ENCODE assay signal across 28 cellular contexts in the genomic region with DNA sequence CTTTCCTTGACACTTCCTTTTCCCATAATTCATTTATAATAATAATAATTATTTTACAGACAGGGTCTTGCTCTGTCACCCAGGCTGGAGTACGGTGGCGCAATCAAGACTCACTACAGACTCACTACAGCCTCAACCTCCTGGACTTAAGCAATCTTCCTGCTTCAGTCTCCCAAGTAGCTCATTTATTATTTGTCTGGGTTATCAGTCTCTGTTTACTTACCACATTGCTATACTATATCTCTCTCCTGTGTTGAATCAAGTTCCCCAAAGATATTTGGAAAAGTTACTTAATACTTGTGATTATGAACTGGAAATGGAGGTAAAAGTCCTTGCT. TPM values are rescaled to one million over a fixed set of nuclear protein-coding genes. Genes with fewer than 3 reads are reported as not detected.
DNase-seq lines count a peak whose midpoint lies in the region; ATAC-seq, FAIRE-seq and TF ChIP-seq lines count a peak whose summit lies in the region.
"Had no signal": no experiment of that assay in that cellular context is flagged by ENCODE, and none has a peak within 500 bp of the region (broad histone marks: within the 10 kb centered on the region; RNA-seq: fewer than 3 reads in every experiment).

No MANE protein-coding gene starts in this region.

- H3K4me3 Mint-ChIP-seq in natural killer cell treated with Interleukin-12 subunit alpha and Interleukin-12 subunit beta and Interleukin-15 and Interleukin-18, amount 100 ng/mL, for 72 hours, result no peak overlapping the region
- H3K4me3 Mint-ChIP-seq: effector memory CD8-positive, alpha-beta T cell; mesothelial cell of epicardium; nephron progenitor cell had no signal

- H3K4me1 Mint-ChIP-seq in natural killer cell treated with Interleukin-12 subunit alpha and Interleukin-12 subunit beta and Interleukin-15 and Interleukin-18, amount 100 ng/mL, for 72 hours (ENCODE audit: low read depth in 2 of 2), result no peaks in the 10 kb centered on the region
- H3K4me1 Mint-ChIP-seq: nephron progenitor cell had no signal

- H3K27me3 Mint-ChIP-seq in natural killer cell treated with Interleukin-12 subunit alpha and Interleukin-12 subunit beta and Interleukin-15 and Interleukin-18, amount 100 ng/mL, for 72 hours, result no peaks in the 10 kb centered on the region
- H3K27me3 Mint-ChIP-seq: effector memory CD8-positive, alpha-beta T cell had no signal

- POLR2A ChIA-PET in A549 (lab: Yijun Ruan, JAX), result no interaction called here

- DNase-seq in A549 (ENCODE audit: low read depth in 1 of 2, low spot score in 1 of 2), result peak in 1 of 2 experiments; percentile 16
- peak; percentile 7 for DNase-seq in LHCN-M2 (ENCODE audit: low read depth)
- DNase-seq in amniotic epithelial cell (ENCODE audit: low read depth), result peak; percentile 96
- peak; percentile 92 for DNase-seq in fibroblast of villous mesenchyme (ENCODE audit: low read depth)
- DNase-seq in lower leg skin (ENCODE audit: low spot score in 2 of 2), result no peak
- no peak for DNase-seq in natural killer cell treated with Interleukin-12 subunit alpha and Interleukin-12 subunit beta and Interleukin-15 and Interleukin-18, amount 100 ng/mL, for 72 hours (ENCODE audit: low spot score)
- no peak for DNase-seq in activated T-cell treated with anti-CD3 and anti-CD28 coated beads, Interleukin-2, amount 50 U/mL, for 48 hours
- DNase-seq: activated CD4-positive, alpha-beta T cell treated with anti-CD3 and anti-CD28 coated beads, Interleukin-2, amount 50 U/mL, for 4 hours; activated T-cell treated with anti-CD3 and anti-CD28 coated beads for 4 hours; anterior cingulate cortex; DMS153; effector memory CD8-positive, alpha-beta T cell; KBM-7; NCI-H1092 treated with DMSO at 0.1 percent for 48 hours; NCI-H2107; NCI-H524 treated with DMSO at 0.1 percent for 48 hours; nephron progenitor cell; Right ventricle myocardium superior; small intestine; stimulated activated CD4-positive, alpha-beta T cell treated with anti-CD3 and anti-CD28 coated beads, Interleukin-4, amount 100 ng/mL, for 24 hours; WERI-Rb-1 had no signal

- intact Hi-C loops in lower leg skin (cut with DNase I; ENCODE audit: low total_unique reads), result no loop called here

- H3K27ac ChIP-seq in A549, result no peak overlapping the region
- H3K27ac ChIP-seq: C4-2B, prostate gland, WERI-Rb-1 had no signal

- H3K4me3 ChIP-seq in A549 (no peak overlapping the region), fibroblast of villous mesenchyme (ENCODE audit: low read depth, low read length) (no peak overlapping the region), lower leg skin (ENCODE audit: low read depth, poor library complexity, severe bottlenecking) (no peak overlapping the region)
- H3K4me3 ChIP-seq: prostate gland had no signal

- ATAC-seq in A549, result no peak; a peak in 1 of 6 replicates
- no peak for ATAC-seq in natural killer cell treated with Interleukin-12 subunit alpha and Interleukin-12 subunit beta and Interleukin-15 and Interleukin-18, amount 100 ng/mL, for 72 hours
- no peak for ATAC-seq in GM18858 (IDR thresholded peaks at IDR 0.05; ENCODE audit: unreplicated experiment)
- ATAC-seq: effector memory CD8-positive, alpha-beta T cell had no signal

- CTCF ChIA-PET in A549 (lab: Yijun Ruan, JAX), result interaction anchor here (0.6 to 0.9 kb wide), 4 partner anchors 10 to 803 kb away, joined by 3 read pairs; no protein-coding TSS in a partner anchor

- WGBS in A549 (ENCODE audit: missing lambda C conversion rate), result 99% methylated on average over 2 of the region's 2 CpGs
- 92 to 95% methylated on average over 2 of the region's 2 CpGs for whole genome bisulfite sequencing in lower leg skin, 2 donors

- TF ChIP-seq CTCF in A549 (IDR thresholded peaks at IDR 0.05), result no peak
- no peak for TF ChIP-seq CTCF in fibroblast of villous mesenchyme (IDR thresholded peaks at IDR 0.05; ENCODE audit: insufficient read depth, low read depth, low read length)
- no peak for TF ChIP-seq CTCF in lower leg skin (IDR thresholded peaks at IDR 0.05)

- H3K4me2 ChIP-seq in A549, result no peak overlapping the region

- no peak for TF ChIP-seq EP300 in A549 (IDR thresholded peaks at IDR 0.05)

- no peaks in the 10 kb centered on the region for H3K9me3 Mint-ChIP-seq in natural killer cell treated with Interleukin-12 subunit alpha and Interleukin-12 subunit beta and Interleukin-15 and Interleukin-18, amount 100 ng/mL, for 72 hours

- H3K27ac Mint-ChIP-seq in natural killer cell treated with Interleukin-12 subunit alpha and Interleukin-12 subunit beta and Interleukin-15 and Interleukin-18, amount 100 ng/mL, for 72 hours, result no peak overlapping the region
- H3K27ac Mint-ChIP-seq: effector memory CD8-positive, alpha-beta T cell; mesothelial cell of epicardium; nephron progenitor cell had no signal

- TF ChIP-seq POLR2A in A549 (IDR thresholded peaks at IDR 0.05; ENCODE audit: low read length) (no peak), lower leg skin (IDR thresholded peaks at IDR 0.05) (no peak)

- FAIRE-seq in A549 (lab: Jason Lieb, UNC), result no peak
- FAIRE-seq: A204.1, small intestine, urothelium cell line had no signal

- no peaks in the 10 kb centered on the region; the same call in 2 of the 3 replicates for H3K9me3 ChIP-seq in A549
- H3K9me3 ChIP-seq: prostate gland had no signal

- no peaks in the 10 kb centered on the region for H3K4me1 ChIP-seq in A549
- H3K4me1 ChIP-seq: prostate gland had no signal

- TF ChIP-seq RAD21 in A549 (conservative IDR thresholded peaks at IDR 0.05 in 1 of 2, IDR thresholded peaks at IDR 0.05 in 1 of 2), result no peak

- peaks cover 8% of the 10 kb centered on the region for H3K36me3 Mint-ChIP-seq in natural killer cell treated with Interleukin-12 subunit alpha and Interleukin-12 subunit beta and Interleukin-15 and Interleukin-18, amount 100 ng/mL, for 72 hours

TF ChIP-seq in A549, 52 proteins besides CTCF, POLR2A, EP300 and RAD21:
- peak; percentile 6 to 29; a peak in 2 of 4 replicates for TF ChIP-seq CEBPB (IDR thresholded peaks at IDR 0.05)
- TF ChIP-seq, protein P1, sequence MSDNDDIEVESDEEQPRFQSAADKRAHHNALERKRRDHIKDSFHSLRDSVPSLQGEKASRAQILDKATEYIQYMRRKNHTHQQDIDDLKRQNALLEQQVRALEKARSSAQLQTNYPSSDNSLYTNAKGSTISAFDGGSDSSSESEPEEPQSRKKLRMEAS (IDR thresholded peaks at IDR 0.05), result no peak

RNA-seq across cellular contexts. Expression of a gene that starts 55.7 kb away (rescaled TPM):
- polyA plus RNA-seq in A549 (2011; rRNA removed) (0.06 and 0.15 TPM in 2 replicates), A549 (2017; fragmentation: RNase III; extraction: RNeasy Plus Mini Kit Qiagen cat#74134 plus additional on column Dnase treatment) (not detected in 3 replicates)
- 0.01 TPM in 1 of 2 replicates, not detected in the other for polyA plus RNA-seq in A549 (2012; cell fraction: cytosol; rRNA removed)
- polyA plus RNA-seq in A549 (2012; cell fraction: nucleus; rRNA removed), result 0.02 TPM in 1 of 2 replicates, not detected in the other
- 0.15 TPM in 1 of 2 replicates, not detected in the other for polyA minus RNA-seq in A549 (2011; rRNA and poly(A)+ RNA removed)
- total RNA-seq in LHCN-M2 (2014; rRNA removed) (13.5 and 36.2 TPM in 2 replicates), fibroblast of villous mesenchyme (19.9 and 37.4 TPM in 2 replicates), lower leg skin (10 to 100 TPM; 10.5 to 37.8 (median 18.5) TPM)
- 14.3 TPM for polyA plus RNA-seq in LHCN-M2 (2012)
- total RNA-seq in natural killer cell treated with Interleukin-12 subunit alpha and Interleukin-12 subunit beta and Interleukin-15 and Interleukin-18, amount 100 ng/mL, for 72 hours, result not detected
- total RNA-seq: T-helper 1 cell treated with Interleukin-12 subunit alpha and Interleukin-12 subunit beta and Interleukin-4 antibody, amounts not matched to agents 30 ng/mL and 1 ng/mL, for 36 hours had no signal

Comparison
In these comparisons a context has a peak if more than half of its experiments do, and no peak if none do; other contexts are left out.
1. DNase-seq: peak in LHCN-M2 (single experiment), amniotic epithelial cell (single experiment) and fibroblast of villous mesenchyme (single experiment); none in lower leg skin (0 of 2), natural killer cell treated with Interleukin-12 subunit alpha and Interleukin-12 subunit beta and Interleukin-15 and Interleukin-18, amount 100 ng/mL, for 72 hours (single experiment) and activated T-cell treated with anti-CD3 and anti-CD28 coated beads, Interleukin-2, amount 50 U/mL, for 48 hours (0 of 2).
2. RNA of a gene that starts 55.7 kb away (total RNA-seq): 13.5 to 36.2 TPM in LHCN-M2, 19.9 to 37.4 TPM in fibroblast of villous mesenchyme and 10.5 to 37.8 TPM in lower leg skin; not detected in natural killer cell treated with Interleukin-12 subunit alpha and Interleukin-12 subunit beta and Interleukin-15 and Interleukin-18, amount 100 ng/mL, for 72 hours; every median in the first group is over 10 times any median in the second.